In the genomic region with DNA sequence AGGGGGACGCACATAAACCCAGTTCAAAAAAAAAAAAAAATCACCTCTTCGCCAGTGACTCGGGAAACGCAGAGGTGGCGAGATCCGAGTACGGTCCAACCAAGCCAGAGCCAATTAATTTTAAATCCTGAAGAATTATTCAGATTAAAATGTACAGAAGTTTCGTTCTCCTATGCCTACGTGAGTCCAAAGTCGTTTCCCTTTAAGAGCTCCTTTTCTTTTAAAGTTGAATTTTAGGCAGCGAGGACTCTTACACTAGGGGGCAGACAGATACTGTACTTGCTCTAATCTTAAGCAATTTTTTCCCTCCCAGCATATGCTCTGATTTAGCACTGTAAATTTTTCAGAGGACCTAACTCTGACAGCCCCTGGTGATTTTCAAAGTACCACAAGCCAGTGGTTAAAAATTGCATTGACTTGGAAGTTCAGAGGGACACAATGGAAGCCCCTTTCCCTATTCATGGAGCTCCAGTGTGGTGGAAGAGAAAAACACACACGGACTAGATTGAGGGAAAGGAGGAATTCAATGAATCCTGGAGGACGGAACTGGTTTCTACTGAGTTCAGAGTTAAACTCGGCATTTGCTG, we compare ENCODE assay signal across 8 cellular contexts. TPM values are rescaled to one million over a fixed set of nuclear protein-coding genes. Genes with fewer than 3 reads are reported as not detected.
DNase-seq lines count a peak whose midpoint lies in the region; TF ChIP-seq lines count a peak whose summit lies in the region.

No MANE protein-coding gene starts in this region.

- TF ChIP-seq POLR2A in esophagus squamous epithelium (IDR thresholded peaks at IDR 0.05) = no peak

- H3K27ac Mint-ChIP-seq in neural crest cell (ENCODE audit: unreplicated experiment) = peak overlapping the region; percentile 99

- peaks cover 61% of the 10 kb centered on the region for H3K4me1 Mint-ChIP-seq in neural crest cell

- peaks cover 23% of the 10 kb centered on the region; the same call in 1 of the 2 replicates for H3K79me2 ChIP-seq in KMS-11 (ENCODE audit: insufficient read depth, low read depth)

- H3K4me1 ChIP-seq in KMS-11 (ENCODE audit: low read depth, poor library complexity, severe bottlenecking) (peaks cover 33% of the 10 kb centered on the region), esophagus squamous epithelium (peaks cover 6 to 59% (median 6%) of the 10 kb centered on the region in 3 donors)

- peak overlapping the region; percentile 92 for H2AFZ ChIP-seq in KMS-11 (ENCODE audit: low read depth)

- intact Hi-C loops in esophagus squamous epithelium (cut with DNase I) = no loop called here

- peak; percentile 66 for TF ChIP-seq CTCF in KMS-11 (conservative IDR thresholded peaks at IDR 0.05; ENCODE audit: low read depth, low read length)
- peak; percentile 19 to 70 (median 70) for TF ChIP-seq CTCF in esophagus squamous epithelium (IDR thresholded peaks at IDR 0.05)
- TF ChIP-seq CTCF in neural crest cell (conservative IDR thresholded peaks at IDR 0.05) = peak; percentile 75

- H3K27me3 ChIP-seq in KMS-11 (ENCODE audit: insufficient read depth, low read depth) (no peaks in the 10 kb centered on the region), esophagus squamous epithelium (peaks cover 0 to 79% (median 3%) of the 10 kb centered on the region in 4 donors)

- no peaks in the 10 kb centered on the region for H4K20me1 ChIP-seq in KMS-11 (ENCODE audit: insufficient read depth)

- no peaks in the 10 kb centered on the region for H3K9me3 Mint-ChIP-seq in neural crest cell

- peak overlapping the region; percentile 70; the same call in 1 of the 2 replicates for H3K4me2 ChIP-seq in KMS-11

- peak overlapping the region; percentile 98 for H3K4me3 Mint-ChIP-seq in neural crest cell

- H3K27ac ChIP-seq in KMS-11 = peak overlapping the region; percentile 86
- H3K27ac ChIP-seq in esophagus squamous epithelium = peak overlapping the region; percentile 67 to 97 (median 94)

- peaks cover 40% of the 10 kb centered on the region for H3K27me3 Mint-ChIP-seq in neural crest cell (ENCODE audit: low read depth)

- H3K9ac ChIP-seq in KMS-11 = peak overlapping the region; percentile 85

- H3K9me3 ChIP-seq in esophagus squamous epithelium = no peaks in the 10 kb centered on the region

- peak overlapping the region; percentile 21 for H3K4me3 ChIP-seq in KMS-11 (IDR thresholded peaks at IDR 0.05; ENCODE audit: insufficient read depth, low read depth, low read length)
- H3K4me3 ChIP-seq in esophagus squamous epithelium = peak overlapping the region; percentile 27 to 92 (median 72)

- no peaks in the 10 kb centered on the region for H3K36me3 ChIP-seq in KMS-11 (ENCODE audit: insufficient read depth)
- no peaks in the 10 kb centered on the region for H3K36me3 ChIP-seq in esophagus squamous epithelium

- H3K36me3 Mint-ChIP-seq in neural crest cell (ENCODE audit: low read depth) = peaks cover 8% of the 10 kb centered on the region

- WGBS in esophagus squamous epithelium, 2 donors = 5 to 6% methylated on average over 14 of the region's 14 CpGs

- DNase-seq in NCI-H2227 (lab: John Stamatoyannopoulos, UW; ENCODE audit: unreplicated experiment) (peak; percentile 80), NCI-H2227 treated with DMSO at 0.1 percent for 48 hours (lab: John Stamatoyannopoulos, UW) (no peak), SIG-M5 (lab: John Stamatoyannopoulos, UW) (peak; percentile 34), esophagus squamous epithelium (lab: John Stamatoyannopoulos, UW) (no peak), neural crest cell (ENCODE audit: low read depth, low spot score) (no peak), cortex of kidney (lab: John Stamatoyannopoulos, UW) (no peak)
- DNase-seq in activated CD4-positive, CD25-positive, alpha-beta regulatory T cell treated with anti-CD3 and anti-CD28 coated beads, Interleukin-2, amount 50 U/mL, for 72 hours = no peak

RNA-seq across cellular contexts. Expression of gene NR2F2, which starts 3.3 kb away (rescaled TPM):
- total RNA-seq in esophagus squamous epithelium (10 to 100 TPM in 1 of 4 donors, 1 to 10 TPM in 3; 3.7 to 15.6 (median 6.4) TPM), neural crest cell (147 and 150 TPM in 2 replicates)

Comparison
In these comparisons a context has a peak if more than half of its experiments do, and no peak if none do; other contexts are left out.
1. DNase-seq: peak in NCI-H2227 (single experiment) and SIG-M5 (single experiment); none in NCI-H2227 treated with DMSO at 0.1 percent for 48 hours (single experiment), esophagus squamous epithelium (single experiment), neural crest cell (single experiment), activated CD4-positive, CD25-positive, alpha-beta regulatory T cell treated with anti-CD3 and anti-CD28 coated beads, Interleukin-2, amount 50 U/mL, for 72 hours (single experiment) and cortex of kidney (single experiment).
2. Peak in every context shown above with its lines, with median percentiles within 50 percentile points of each other: CTCF ChIP-seq.